ENCODE assay signal across 11 cellular contexts in genomic region chr16:87953308-87954208, GRCh38. TPM values are rescaled to one million over a fixed set of nuclear protein-coding genes. Genes with fewer than 3 reads are reported as not detected.
A peak's percentile ranks its signal among the peaks of the same experiment; 100 is the strongest.
DNase-seq lines count a peak whose midpoint lies in the region; ATAC-seq and FAIRE-seq lines count a peak whose summit lies in the region.
"Had no signal": no experiment of that assay in that cellular context is flagged by ENCODE, and none has a peak within 500 bp of the region (broad histone marks: within the 10 kb centered on the region; RNA-seq: fewer than 3 reads in every experiment).

No MANE protein-coding gene starts in this region.

- peaks cover 25% of the 10 kb centered on the region for H3K36me3 Mint-ChIP-seq in activated CD8-positive, alpha-beta memory T cell treated with anti-CD3 and anti-CD28 coated beads, Interleukin-2, amount 10 ng/mL, durations not matched to agents 7 days and 5 days
- peaks cover 27% of the 10 kb centered on the region for H3K36me3 Mint-ChIP-seq in activated T-helper 1 cell treated with anti-CD3 and anti-CD28 coated beads, Interleukin-12 subunit alpha, Interleukin-12 subunit beta, Interleukin-2, Interleukin-4 antibody, amounts not matched to agents 30 ng/mL and 10 ng/mL and 1 ng/mL, durations not matched to agents 14 hours and 24 hours and 36 hours (ENCODE audit: low read depth)

- no peak overlapping the region for H2BK12ac ChIP-seq in neuronal stem cell (ENCODE audit: low read length)

- no peak overlapping the region for H3K14ac ChIP-seq in neuronal stem cell (ENCODE audit: low read length)

- H2AFZ ChIP-seq in neuronal stem cell (ENCODE audit: low read length) = no peak overlapping the region

- no peak overlapping the region for H2BK120ac ChIP-seq in neuronal stem cell (ENCODE audit: low read depth, low read length)

- no peaks in the 10 kb centered on the region for H3K27me3 Mint-ChIP-seq in activated CD8-positive, alpha-beta memory T cell treated with anti-CD3 and anti-CD28 coated beads, Interleukin-2, amount 10 ng/mL, durations not matched to agents 7 days and 5 days
- H3K27me3 Mint-ChIP-seq in activated T-helper 1 cell treated with anti-CD3 and anti-CD28 coated beads, Interleukin-12 subunit alpha, Interleukin-12 subunit beta, Interleukin-2, Interleukin-4 antibody, amounts not matched to agents 30 ng/mL and 10 ng/mL and 1 ng/mL, durations not matched to agents 14 hours and 24 hours and 36 hours (ENCODE audit: insufficient read depth) = no peaks in the 10 kb centered on the region

- H2AK5ac ChIP-seq in neuronal stem cell (ENCODE audit: low read depth, low read length) = no peak overlapping the region

- no peaks in the 10 kb centered on the region for H3K9me3 ChIP-seq in neuronal stem cell (replicated peaks in 1 of 2; ENCODE audit: control insufficient read depth in 2 of 2, insufficient read depth in 1 of 2, low read depth in 1 of 2, low read length in 2 of 2)

- no peak overlapping the region for H3K23ac ChIP-seq in neuronal stem cell (ENCODE audit: low read depth, low read length, poor library complexity)

- H3K4me2 ChIP-seq in neuronal stem cell (ENCODE audit: insufficient read depth, low read length, poor library complexity, severe bottlenecking) = no peak overlapping the region

- peaks cover 15 to 16% of the 10 kb centered on the region in 2 donors for H3K4me1 ChIP-seq in neuronal stem cell (ENCODE audit: control insufficient read depth in 2 of 2, insufficient read depth in 1 of 2, low read depth in 1 of 2, low read length in 2 of 2)

- H3K9ac ChIP-seq in neuronal stem cell (ENCODE audit: low read depth, low read length, poor library complexity) = no peak overlapping the region

- FAIRE-seq in GM19239 (lab: Jason Lieb, UNC) = no peak

- peaks cover 73% of the 10 kb centered on the region for H3K4me1 Mint-ChIP-seq in activated CD8-positive, alpha-beta memory T cell treated with anti-CD3 and anti-CD28 coated beads, Interleukin-2, amount 10 ng/mL, durations not matched to agents 7 days and 5 days
- peaks cover 59% of the 10 kb centered on the region for H3K4me1 Mint-ChIP-seq in activated T-helper 1 cell treated with anti-CD3 and anti-CD28 coated beads, Interleukin-12 subunit alpha, Interleukin-12 subunit beta, Interleukin-2, Interleukin-4 antibody, amounts not matched to agents 30 ng/mL and 10 ng/mL and 1 ng/mL, durations not matched to agents 14 hours and 24 hours and 36 hours (ENCODE audit: low read depth)

- no peak overlapping the region for H2BK15ac ChIP-seq in neuronal stem cell (ENCODE audit: low read length)

- H3K27me3 ChIP-seq in neuronal stem cell (ENCODE audit: control insufficient read depth in 3 of 3, insufficient read depth in 3 of 3, low read depth in 1 of 3, low read length in 3 of 3) = no peaks in the 10 kb centered on the region

- no peak overlapping the region for H3K4ac ChIP-seq in neuronal stem cell (ENCODE audit: low read length)

- no CpG with 5 or more reads among the region's 15 CpGs for WGBS in neuronal stem cell (ENCODE audit: extremely low coverage in 2 of 2, insufficient read length in 2 of 2, insufficient replicate concordance in 1 of 2), 2 donors

- no peak overlapping the region for H4K91ac ChIP-seq in neuronal stem cell (ENCODE audit: low read depth, low read length, poor library complexity)

- no peak for ATAC-seq in activated CD8-positive, alpha-beta memory T cell treated with anti-CD3 and anti-CD28 coated beads, Interleukin-2, amount 10 ng/mL, durations not matched to agents 7 days and 5 days

- H3K36me3 ChIP-seq in neuronal stem cell (replicated peaks in 1 of 2; ENCODE audit: control insufficient read depth in 2 of 2, insufficient read depth in 2 of 2, low read length in 2 of 2) = peaks cover 13 to 46% of the 10 kb centered on the region in 2 donors

- no peak for DNase-seq in activated CD8-positive, alpha-beta memory T cell treated with anti-CD3 and anti-CD28 coated beads, Interleukin-2, amount 10 ng/mL, durations not matched to agents 7 days and 5 days
- DNase-seq in activated CD8-positive, alpha-beta memory T cell treated with anti-CD3 and anti-CD28 coated beads, Interleukin-2, amount 50 U/mL, for 48 hours = no peak
- no peak for DNase-seq in activated T-helper 1 cell treated with anti-CD3 and anti-CD28 coated beads, Interleukin-12 subunit alpha, Interleukin-12 subunit beta, Interleukin-2, Interleukin-4 antibody, amounts not matched to agents 30 ng/mL and 10 ng/mL and 1 ng/mL, durations not matched to agents 14 hours and 24 hours and 36 hours (ENCODE audit: low spot score)
- DNase-seq in kidney tubule cell (ENCODE audit: low spot score) (peak; percentile 26), substantia nigra (lab: John Stamatoyannopoulos, UW) (peak in 1 of 49 donors; percentile 5), neuronal stem cell (ENCODE audit: low spot score) (no peak), GM19239 (ENCODE audit: insufficient read length, low spot score) (no peak)
- no peak for DNase-seq in stimulated activated naive CD4-positive, alpha-beta T cell treated with Interleukin-2 at 50 U/mL for 16 hours (lab: John Stamatoyannopoulos, UW)

- no peak overlapping the region for H4K8ac ChIP-seq in neuronal stem cell (ENCODE audit: low read depth, low read length)

- H3K27ac Mint-ChIP-seq in activated CD8-positive, alpha-beta memory T cell treated with anti-CD3 and anti-CD28 coated beads, Interleukin-2, amount 10 ng/mL, durations not matched to agents 7 days and 5 days = peak overlapping the region; percentile 54
- H3K27ac Mint-ChIP-seq in activated T-helper 1 cell treated with anti-CD3 and anti-CD28 coated beads, Interleukin-12 subunit alpha, Interleukin-12 subunit beta, Interleukin-2, Interleukin-4 antibody, amounts not matched to agents 30 ng/mL and 10 ng/mL and 1 ng/mL, durations not matched to agents 14 hours and 24 hours and 36 hours = peak overlapping the region; percentile 87

- peak overlapping the region; percentile 37 for H3K27ac ChIP-seq in substantia nigra (ENCODE audit: low read depth, low read length, poor library complexity, severe bottlenecking)
- H3K27ac ChIP-seq in neuronal stem cell (replicated peaks; ENCODE audit: low read length) = no peak overlapping the region

- peaks cover 21% of the 10 kb centered on the region for H3K79me1 ChIP-seq in neuronal stem cell (ENCODE audit: low read depth, low read length)

- peak overlapping the region; percentile 3 for H3K4me3 Mint-ChIP-seq in activated CD8-positive, alpha-beta memory T cell treated with anti-CD3 and anti-CD28 coated beads, Interleukin-2, amount 10 ng/mL, durations not matched to agents 7 days and 5 days
- peak overlapping the region; percentile 82 for H3K4me3 Mint-ChIP-seq in activated T-helper 1 cell treated with anti-CD3 and anti-CD28 coated beads, Interleukin-12 subunit alpha, Interleukin-12 subunit beta, Interleukin-2, Interleukin-4 antibody, amounts not matched to agents 30 ng/mL and 10 ng/mL and 1 ng/mL, durations not matched to agents 14 hours and 24 hours and 36 hours

- H3K18ac ChIP-seq in neuronal stem cell (ENCODE audit: low read length) = no peak overlapping the region

- no peaks in the 10 kb centered on the region for H3K9me3 Mint-ChIP-seq in activated CD8-positive, alpha-beta memory T cell treated with anti-CD3 and anti-CD28 coated beads, Interleukin-2, amount 10 ng/mL, durations not matched to agents 7 days and 5 days (ENCODE audit: low read depth)
- no peaks in the 10 kb centered on the region for H3K9me3 Mint-ChIP-seq in activated T-helper 1 cell treated with anti-CD3 and anti-CD28 coated beads, Interleukin-12 subunit alpha, Interleukin-12 subunit beta, Interleukin-2, Interleukin-4 antibody, amounts not matched to agents 30 ng/mL and 10 ng/mL and 1 ng/mL, durations not matched to agents 14 hours and 24 hours and 36 hours

- H3K4me3 ChIP-seq in neuronal stem cell (ENCODE audit: low read length in 2 of 2) = no peak overlapping the region

- CTCF ChIA-PET in activated CD8-positive, alpha-beta memory T cell treated with anti-CD3 and anti-CD28 coated beads, Interleukin-2, amount 10 ng/mL, durations not matched to agents 7 days and 5 days (lab: Charles Lee) = interaction anchor here (0.6 to 2.3 kb wide), 2 partner anchors 10 to 189 kb away, joined by 4 to 5 read pairs; no protein-coding TSS in a partner anchor

- H2BK5ac ChIP-seq in neuronal stem cell (ENCODE audit: low read length) = no peak overlapping the region

- intact Hi-C loops in activated T-helper 1 cell treated with anti-CD3 and anti-CD28 coated beads, Interleukin-12 subunit alpha, Interleukin-12 subunit beta, Interleukin-2, Interleukin-4 antibody, amounts not matched to agents 30 ng/mL and 10 ng/mL and 1 ng/mL, durations not matched to agents 14 hours and 24 hours and 36 hours (cut with micrococcal nuclease) = loop anchor here (10.0 kb wide), 1 partner anchor 751 kb away; the partner anchor contains the start of genes CTU2 and RNF166

RNA-seq across cellular contexts. Expression of gene BANP, which starts 2.3 kb away (rescaled TPM):
- total RNA-seq in activated CD8-positive, alpha-beta memory T cell treated with anti-CD3 and anti-CD28 coated beads, Interleukin-2, amount 10 ng/mL, durations not matched to agents 7 days and 5 days = 10 to 100 TPM; 36.1 to 48.7 TPM
- total RNA-seq in activated T-helper 1 cell treated with anti-CD3 and anti-CD28 coated beads, Interleukin-12 subunit alpha, Interleukin-12 subunit beta, Interleukin-2, Interleukin-4 antibody, amounts not matched to agents 30 ng/mL and 10 ng/mL and 1 ng/mL, durations not matched to agents 14 hours and 24 hours and 36 hours = 35.4 and 35.5 TPM in 2 replicates
- polyA plus RNA-seq in neuronal stem cell (2013, experiment 1 of 2) = 22.7 TPM
- 22.7 TPM for polyA plus RNA-seq in neuronal stem cell (2013, experiment 2 of 2)

RNA-seq across cellular contexts. Expression of gene CA5A, which starts 17.2 kb away (rescaled TPM):
- not detected for total RNA-seq in activated CD8-positive, alpha-beta memory T cell treated with anti-CD3 and anti-CD28 coated beads, Interleukin-2, amount 10 ng/mL, durations not matched to agents 7 days and 5 days
- total RNA-seq in activated T-helper 1 cell treated with anti-CD3 and anti-CD28 coated beads, Interleukin-12 subunit alpha, Interleukin-12 subunit beta, Interleukin-2, Interleukin-4 antibody, amounts not matched to agents 30 ng/mL and 10 ng/mL and 1 ng/mL, durations not matched to agents 14 hours and 24 hours and 36 hours = 0.13 TPM in 1 of 2 replicates, not detected in the other
- not detected for polyA plus RNA-seq in neuronal stem cell (2013, experiment 1 of 2)
- polyA plus RNA-seq in neuronal stem cell (2013, experiment 2 of 2) = not detected
- total RNA-seq: HT1080, kidney epithelial cell had no signal
- polyA plus RNA-seq: BJ had no signal
